ENCODE assay signal across 22 cellular contexts in the genomic region with DNA sequence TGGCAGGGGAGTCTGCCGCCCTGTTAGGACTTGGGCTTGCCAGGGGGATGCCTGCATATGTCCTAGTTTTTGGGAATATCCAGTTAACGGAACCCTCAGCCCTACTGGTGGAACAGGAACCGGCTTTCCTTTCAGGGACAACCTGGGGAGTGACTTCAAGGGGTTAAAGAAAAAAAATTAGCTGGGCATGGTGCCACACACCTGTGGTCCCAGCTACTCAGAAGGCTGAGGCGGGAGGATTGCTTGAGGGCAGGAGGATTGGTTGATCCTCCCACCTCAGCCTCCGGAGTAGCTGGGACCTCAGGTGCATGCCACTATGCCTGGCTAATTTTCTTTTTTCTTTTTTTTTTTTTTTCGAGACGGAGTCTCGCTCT.
"Had no signal": no experiment of that assay in that cellular context is flagged by ENCODE, and none has a peak within 500 bp of the region (broad histone marks: within the 10 kb centered on the region; RNA-seq: fewer than 3 reads in every experiment).

No MANE protein-coding gene starts in this region.

- H3K27me3 ChIP-seq: breast epithelium, esophagus muscularis mucosa, gastrocnemius medialis, transverse colon, uterus had no signal

- ATAC-seq: activated T-cell treated with anti-CD3 and anti-CD28 coated beads, Interleukin-2, amount 50 U/mL, for 72 hours; gastrocnemius medialis; sciatic nerve; stimulated activated naive B cell treated with anti-CD40 and anti-IgM and Interleukin-4, amounts not matched to agents 10 μg/mL and 1 μg/mL and 100 μg/mL, for 72 hours had no signal

- H3K4me3 Mint-ChIP-seq: activated naive CD4-positive, alpha-beta T cell treated with anti-CD3 and anti-CD28 coated beads for 36 hours; activated naive CD8-positive, alpha-beta T cell treated with anti-CD3 and anti-CD28 coated beads, Interleukin-2, amount 10 ng/mL, durations not matched to agents 7 days and 5 days; activated T-cell treated with anti-CD3 and anti-CD28 coated beads, Interleukin-2, amount 50 U/mL, for 72 hours; central memory CD8-positive, alpha-beta T cell; nephron progenitor cell; stimulated activated naive B cell treated with anti-CD40 and anti-IgM and Interleukin-4, amounts not matched to agents 10 μg/mL and 1 μg/mL and 100 μg/mL, for 72 hours had no signal

- H3K9me3 Mint-ChIP-seq: activated naive CD4-positive, alpha-beta T cell treated with anti-CD3 and anti-CD28 coated beads for 36 hours; activated naive CD8-positive, alpha-beta T cell treated with anti-CD3 and anti-CD28 coated beads, Interleukin-2, amount 10 ng/mL, durations not matched to agents 7 days and 5 days; activated T-cell treated with anti-CD3 and anti-CD28 coated beads, Interleukin-2, amount 50 U/mL, for 72 hours; central memory CD8-positive, alpha-beta T cell; nephron progenitor cell; stimulated activated naive B cell treated with anti-CD40 and anti-IgM and Interleukin-4, amounts not matched to agents 10 μg/mL and 1 μg/mL and 100 μg/mL, for 72 hours had no signal

- H3K4me1 Mint-ChIP-seq: central memory CD8-positive, alpha-beta T cell; nephron progenitor cell had no signal

- H3K4me1 ChIP-seq: breast epithelium, esophagus muscularis mucosa, gastrocnemius medialis, left ventricle myocardium inferior, transverse colon, uterus had no signal

- H3K27ac ChIP-seq: breast epithelium, esophagus muscularis mucosa, gastrocnemius medialis, left ventricle myocardium inferior, transverse colon, uterus had no signal

- H3K36me3 ChIP-seq: breast epithelium, gastrocnemius medialis, uterus had no signal

- H3K4me3 ChIP-seq: breast epithelium, esophagus muscularis mucosa, gastrocnemius medialis, left ventricle myocardium inferior, transverse colon, uterus had no signal

- H3K27me3 Mint-ChIP-seq: activated naive CD8-positive, alpha-beta T cell treated with anti-CD3 and anti-CD28 coated beads, Interleukin-2, amount 10 ng/mL, durations not matched to agents 7 days and 5 days; central memory CD8-positive, alpha-beta T cell had no signal

- H3K9me3 ChIP-seq: breast epithelium, esophagus muscularis mucosa, gastrocnemius medialis, left ventricle myocardium inferior, transverse colon, uterus had no signal

- H3K27ac Mint-ChIP-seq: activated naive CD4-positive, alpha-beta T cell treated with anti-CD3 and anti-CD28 coated beads for 36 hours; activated naive CD8-positive, alpha-beta T cell treated with anti-CD3 and anti-CD28 coated beads, Interleukin-2, amount 10 ng/mL, durations not matched to agents 7 days and 5 days; activated T-cell treated with anti-CD3 and anti-CD28 coated beads, Interleukin-2, amount 50 U/mL, for 72 hours; nephron progenitor cell; stimulated activated naive B cell treated with anti-CD40 and anti-IgM and Interleukin-4, amounts not matched to agents 10 μg/mL and 1 μg/mL and 100 μg/mL, for 72 hours had no signal

- DNase-seq: activated CD8-positive, alpha-beta memory T cell treated with anti-CD3 and anti-CD28 coated beads, Interleukin-2, amount 50 U/mL, for 48 hours; activated effector memory CD4-positive, alpha-beta T cell treated with Interleukin-2 at 50 U/mL for 16 hours; activated naive CD4-positive, alpha-beta T cell treated with anti-CD3 and anti-CD28 coated beads for 36 hours; activated naive CD8-positive, alpha-beta T cell treated with anti-CD3 and anti-CD28 coated beads, Interleukin-2, amount 10 ng/mL, durations not matched to agents 7 days and 5 days; activated T-cell treated with anti-CD3 and anti-CD28 coated beads, Interleukin-2, amount 50 U/mL, for 72 hours; amniotic stem cell; effector memory CD4-positive, alpha-beta T cell; gastrocnemius medialis; head of caudate nucleus; hypothalamus; left ventricle myocardium inferior; nephron progenitor cell; small intestine; stimulated activated CD4-positive, alpha-beta T cell treated with anti-CD3 and anti-CD28 coated beads, Interleukin-2, amount 100 ng/mL, for 24 hours; stimulated activated naive B cell treated with anti-CD40 and anti-IgM and Interleukin-4, amounts not matched to agents 10 μg/mL and 1 μg/mL and 100 μg/mL, for 72 hours; T-helper 9 cell; transverse colon; uterus had no signal
